11 cellular contexts compared by ENCODE assay signal in genomic region chrX:143635915-143636314, GRCh38. TPM values are rescaled to one million over a fixed set of nuclear protein-coding genes. Genes with fewer than 3 reads are reported as not detected.
A peak's percentile ranks its signal among the peaks of the same experiment; 100 is the strongest.
DNase-seq lines count a peak whose midpoint lies in the region; ATAC-seq and TF ChIP-seq lines count a peak whose summit lies in the region.
"Had no signal": no experiment of that assay in that cellular context is flagged by ENCODE, and none has a peak within 500 bp of the region (broad histone marks: within the 10 kb centered on the region; RNA-seq: fewer than 3 reads in every experiment).

A gene with protein sequence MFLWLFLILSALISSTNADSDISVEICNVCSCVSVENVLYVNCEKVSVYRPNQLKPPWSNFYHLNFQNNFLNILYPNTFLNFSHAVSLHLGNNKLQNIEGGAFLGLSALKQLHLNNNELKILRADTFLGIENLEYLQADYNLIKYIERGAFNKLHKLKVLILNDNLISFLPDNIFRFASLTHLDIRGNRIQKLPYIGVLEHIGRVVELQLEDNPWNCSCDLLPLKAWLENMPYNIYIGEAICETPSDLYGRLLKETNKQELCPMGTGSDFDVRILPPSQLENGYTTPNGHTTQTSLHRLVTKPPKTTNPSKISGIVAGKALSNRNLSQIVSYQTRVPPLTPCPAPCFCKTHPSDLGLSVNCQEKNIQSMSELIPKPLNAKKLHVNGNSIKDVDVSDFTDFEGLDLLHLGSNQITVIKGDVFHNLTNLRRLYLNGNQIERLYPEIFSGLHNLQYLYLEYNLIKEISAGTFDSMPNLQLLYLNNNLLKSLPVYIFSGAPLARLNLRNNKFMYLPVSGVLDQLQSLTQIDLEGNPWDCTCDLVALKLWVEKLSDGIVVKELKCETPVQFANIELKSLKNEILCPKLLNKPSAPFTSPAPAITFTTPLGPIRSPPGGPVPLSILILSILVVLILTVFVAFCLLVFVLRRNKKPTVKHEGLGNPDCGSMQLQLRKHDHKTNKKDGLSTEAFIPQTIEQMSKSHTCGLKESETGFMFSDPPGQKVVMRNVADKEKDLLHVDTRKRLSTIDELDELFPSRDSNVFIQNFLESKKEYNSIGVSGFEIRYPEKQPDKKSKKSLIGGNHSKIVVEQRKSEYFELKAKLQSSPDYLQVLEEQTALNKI (minus strand): TSS chrX:143636101. CDS start chrX:143631108, 4,993 bp downstream.

- H3K27ac ChIP-seq in psoas muscle: no peak within 1 kb of the TSS

- no peaks in the 10 kb centered on the region for H3K36me3 ChIP-seq in psoas muscle (ENCODE audit: insufficient read depth in 1 of 2, low read depth in 1 of 2)
- H3K36me3 ChIP-seq: BLaER1 treated with 17β-estradiol and CSF1 and Interleukin-3, amounts not matched to agents 10 nM and 100 nM had no signal

- peaks cover 2 to 19% (median 2%) of the 10 kb centered on the region in 3 donors for H3K27me3 ChIP-seq in psoas muscle (ENCODE audit: insufficient read depth in 3 of 3, low read length in 2 of 3)

- no peaks in the 10 kb centered on the region for H3K4me1 ChIP-seq in psoas muscle

- intact Hi-C loops in psoas muscle (cut with DNase I): no loop called here

- DNase-seq in DMS53 treated with DMSO at 0.1 percent for 48 hours (lab: John Stamatoyannopoulos, UW; ENCODE audit: unreplicated experiment) (peak; percentile 28), amygdala (lab: John Stamatoyannopoulos, UW) (peak in 36 of 56 donors; percentile 0 to 56 (median 8)), psoas muscle (no peak), AG20443 (ENCODE audit: low spot score) (no peak), LoVo (ENCODE audit: low spot score) (no peak), GM20000 (ENCODE audit: low spot score) (no peak)
- DNase-seq: activated B cell treated with CpG ODN at 0.5 μM for 24 hours; activated naive CD8-positive, alpha-beta T cell treated with anti-CD3 and anti-CD28 coated beads, Interleukin-2, amount 10 ng/mL, durations not matched to agents 7 days and 5 days had no signal

- WGBS in psoas muscle, 3 donors: 0 to 29% (median 12%) methylated on average over 7 to 10 of the region's 10 CpGs

- no peaks in the 10 kb centered on the region for H3K9me3 ChIP-seq in psoas muscle

- ATAC-seq in psoas muscle (peak; percentile 13 to 38 (median 36)), HG03469 (IDR thresholded peaks at IDR 0.05; ENCODE audit: unreplicated experiment) (no peak)

- TF ChIP-seq CTCF in psoas muscle (IDR thresholded peaks at IDR 0.05) (no peak), GM20000 (IDR thresholded peaks at IDR 0.05; ENCODE audit: extremely low read depth, missing control alignments) (no peak)

- peak within 1 kb of the TSS; percentile 58 for H3K4me3 ChIP-seq in iPS-11a (ENCODE audit: low read depth, low read length)
- peak within 1 kb of the TSS; percentile 64 for H3K4me3 ChIP-seq in psoas muscle
- H3K4me3 ChIP-seq: BLaER1 treated with 17β-estradiol and CSF1 and Interleukin-3, amounts not matched to agents 10 nM and 100 nM had no signal

RNA-seq across cellular contexts. Expression of the gene that starts here (rescaled TPM):
- 10 to 100 TPM; 12.9 to 39.2 (median 14.3) TPM for total RNA-seq in psoas muscle
- 10 to 100 TPM in 1 of 3 donors, 1 to 10 TPM in 1, under 1 TPM in 1; 0.13 to 31.5 (median 8.6) TPM for polyA plus RNA-seq in psoas muscle
- total RNA-seq: activated B cell treated with CpG ODN at 0.5 μM for 24 hours; activated naive CD8-positive, alpha-beta T cell treated with anti-CD3 and anti-CD28 coated beads, Interleukin-2, amount 10 ng/mL, durations not matched to agents 7 days and 5 days had no signal

Comparison
In these comparisons a context has a peak if more than half of its experiments do, and no peak if none do; other contexts are left out.
1. DNase-seq: peak in DMS53 treated with DMSO at 0.1 percent for 48 hours (single experiment) and amygdala (36 of 56); none in psoas muscle (0 of 2), AG20443 (single experiment), LoVo (single experiment) and GM20000 (single experiment).